ENCODE assay signal across 8 cellular contexts in genomic region chr16:13919683-13920509, GRCh38. TPM values are rescaled to one million over a fixed set of nuclear protein-coding genes. Genes with fewer than 3 reads are reported as not detected.
DNase-seq lines count a peak whose midpoint lies in the region; ATAC-seq, FAIRE-seq and TF ChIP-seq lines count a peak whose summit lies in the region.

Gene ERCC4, plus strand, starts transcription at chr16:13920154. Its CDS starts 12 bp downstream, at chr16:13920166.

- H3K9me3 ChIP-seq in Loucy (ENCODE audit: insufficient read depth, low read depth, low read length): no peaks in the 10 kb centered on the region

- no peaks in the 10 kb centered on the region for H3F3A ChIP-seq in Loucy (ENCODE audit: low read depth)

- peak within 1 kb of the TSS; percentile 94 to 99 for H3K27ac Mint-ChIP-seq in natural killer cell treated with Interleukin-12 subunit alpha and Interleukin-12 subunit beta and Interleukin-15 and Interleukin-18, amount 100 ng/mL, for 72 hours

- H3K4me3 ChIP-seq in H7 (ENCODE audit: insufficient read depth, low read depth, low read length) (peak within 1 kb of the TSS; percentile 96), Loucy (ENCODE audit: low read length, poor library complexity, severe bottlenecking) (peak within 1 kb of the TSS; percentile 93), fibroblast of pulmonary artery (replicated peaks; ENCODE audit: low read depth, low read length) (peak within 1 kb of the TSS; percentile 91)

- no peaks in the 10 kb centered on the region for H3K27me3 ChIP-seq in H7 (ENCODE audit: control insufficient read depth, insufficient read depth, low read length)
- no peaks in the 10 kb centered on the region for H3K27me3 ChIP-seq in Loucy (ENCODE audit: insufficient read depth, low read length, poor library complexity, severe bottlenecking)

- peak within 1 kb of the TSS; percentile 97 for H3K4me3 Mint-ChIP-seq in natural killer cell treated with Interleukin-12 subunit alpha and Interleukin-12 subunit beta and Interleukin-15 and Interleukin-18, amount 100 ng/mL, for 72 hours

- peak; percentile 99 to 100 for ATAC-seq in natural killer cell treated with Interleukin-12 subunit alpha and Interleukin-12 subunit beta and Interleukin-15 and Interleukin-18, amount 100 ng/mL, for 72 hours
- ATAC-seq in stimulated activated naive CD8-positive, alpha-beta T cell treated with anti-CD3 and anti-CD28 coated beads, Interleukin-15, Interleukin-2, amounts not matched to agents 100 U/mL and 50 U/mL, for 24 hours: peak; percentile 99

- peaks cover 9% of the 10 kb centered on the region; the same call in 1 of the 2 replicates for H3K79me2 ChIP-seq in Loucy (ENCODE audit: insufficient read depth, low read length)

- peaks cover 2 to 7% of the 10 kb centered on the region in 2 donors for H3K27me3 Mint-ChIP-seq in natural killer cell treated with Interleukin-12 subunit alpha and Interleukin-12 subunit beta and Interleukin-15 and Interleukin-18, amount 100 ng/mL, for 72 hours

- H3K4me2 ChIP-seq in Loucy (ENCODE audit: low read depth, low read length, poor library complexity, severe bottlenecking): peak within 1 kb of the TSS; percentile 89

- TF ChIP-seq POLR2A in Raji (IDR thresholded peaks at IDR 0.05; ENCODE audit: insufficient read depth, low read depth, low read length): peak; percentile 88

- no peaks in the 10 kb centered on the region for H3K9me3 Mint-ChIP-seq in natural killer cell treated with Interleukin-12 subunit alpha and Interleukin-12 subunit beta and Interleukin-15 and Interleukin-18, amount 100 ng/mL, for 72 hours

- H3K4me1 Mint-ChIP-seq in natural killer cell treated with Interleukin-12 subunit alpha and Interleukin-12 subunit beta and Interleukin-15 and Interleukin-18, amount 100 ng/mL, for 72 hours (ENCODE audit: low read depth in 2 of 2): peaks cover 24% of the 10 kb centered on the region in 2 donors

- peaks cover 5% of the 10 kb centered on the region for H3K36me3 Mint-ChIP-seq in natural killer cell treated with Interleukin-12 subunit alpha and Interleukin-12 subunit beta and Interleukin-15 and Interleukin-18, amount 100 ng/mL, for 72 hours

- no peaks in the 10 kb centered on the region for H3K9me2 ChIP-seq in Loucy (replicated peaks; ENCODE audit: low read depth, low read length)

- H4K20me1 ChIP-seq in Loucy (ENCODE audit: insufficient read depth, low read length, poor library complexity, severe bottlenecking): no peaks in the 10 kb centered on the region

- H3K36me3 ChIP-seq in H7 (replicated peaks; ENCODE audit: control insufficient read depth, insufficient read depth, low read length) (peaks cover 2% of the 10 kb centered on the region; the same call in 1 of the 2 replicates), Loucy (ENCODE audit: insufficient read depth, low read length) (no peaks in the 10 kb centered on the region)

- peak; percentile 94 for DNase-seq in H7
- DNase-seq in activated T-helper 9 cell treated with anti-CD3 and anti-CD28 coated beads, Interleukin-2, amount 50 U/mL, for 16 hours (ENCODE audit: low read depth): peak; percentile 98
- DNase-seq in fibroblast of pulmonary artery (ENCODE audit: low read depth): peak; percentile 99
- peak; percentile 99 for DNase-seq in natural killer cell treated with Interleukin-12 subunit alpha and Interleukin-12 subunit beta and Interleukin-15 and Interleukin-18, amount 100 ng/mL, for 72 hours (ENCODE audit: low spot score)
- peak; percentile 98 for DNase-seq in stimulated activated naive CD8-positive, alpha-beta T cell treated with anti-CD3 and anti-CD28 coated beads, Interleukin-15, Interleukin-2, amounts not matched to agents 100 U/mL and 50 U/mL, for 24 hours

- peak; percentile 100 for FAIRE-seq in G401.6 (lab: Jason Lieb, UNC)

- H2AFZ ChIP-seq in Loucy (ENCODE audit: low read length): peak within 1 kb of the TSS; percentile 99

- H3K4me1 ChIP-seq in Loucy (ENCODE audit: insufficient read depth, low read length, poor library complexity, severe bottlenecking): peaks cover 3% of the 10 kb centered on the region

- peak within 1 kb of the TSS; percentile 94 for H3K9ac ChIP-seq in Loucy (ENCODE audit: low read depth, low read length, poor library complexity, severe bottlenecking)

- TF ChIP-seq CTCF in Loucy (conservative IDR thresholded peaks at IDR 0.05; ENCODE audit: low read length): peak; percentile 58
- TF ChIP-seq CTCF in fibroblast of pulmonary artery (IDR thresholded peaks at IDR 0.05; ENCODE audit: low read length, missing control alignments): peak; percentile 95

RNA-seq across cellular contexts. Expression of gene ERCC4, which starts in this region (rescaled TPM):
- 6.6 and 8.6 TPM in 2 replicates for total RNA-seq in H7 (2014; rRNA removed; shearing (Covaris generic))
- total RNA-seq in natural killer cell treated with Interleukin-12 subunit alpha and Interleukin-12 subunit beta and Interleukin-15 and Interleukin-18, amount 100 ng/mL, for 72 hours: 10 to 100 TPM; 13.1 to 22.6 TPM

Comparison
In these comparisons a context has a peak if more than half of its experiments do, and no peak if none do; other contexts are left out.
1. Peak in every context shown above with its lines: DNase-seq, ATAC-seq and H3K4me3 ChIP-seq.